7 cellular contexts compared by ENCODE assay signal in genomic region chr14:39183685-39184003, GRCh38. TPM values are rescaled to one million over a fixed set of nuclear protein-coding genes. Genes with fewer than 3 reads are reported as not detected.
A peak's percentile ranks its signal among the peaks of the same experiment; 100 is the strongest.
DNase-seq lines count a peak whose midpoint lies in the region; ATAC-seq, FAIRE-seq and TF ChIP-seq lines count a peak whose summit lies in the region.
"Not testable (repeated sequence)": the region's sequence is repeated elsewhere in the genome, so short reads cannot be mapped to it uniquely, and the experiment has no call there.

No MANE protein-coding gene starts in this region.

- H2AFZ ChIP-seq in HepG2 (ENCODE audit: low read length) = not testable (repeated sequence)

- not testable (repeated sequence) for TF ChIP-seq CTCF in HEK293 (tag by site-specific recombination; IDR thresholded peaks at IDR 0.05); VCaP (conservative IDR thresholded peaks at IDR 0.05); HepG2 (CRISPR knock-in tag; IDR thresholded peaks at IDR 0.05)

- TF ChIP-seq EP300 in HepG2 (IDR thresholded peaks at IDR 0.05; ENCODE audit: low read depth in 2 of 2, low read length in 2 of 2); HepG2 (CRISPR knock-in tag; IDR thresholded peaks at IDR 0.05; ENCODE audit: borderline replicate concordance): not testable (repeated sequence)

- H3K36me3 ChIP-seq in HEK293 (ENCODE audit: control insufficient read depth in 2 of 2, insufficient read depth in 1 of 2, low read length in 2 of 2) (peaks cover 58 to 59% of the 10 kb centered on the region in 2 experiments), SK-N-MC (ENCODE audit: insufficient read depth, low read length) (peaks cover 71% of the 10 kb centered on the region), HepG2 (replicated peaks in 1 of 2; ENCODE audit: control insufficient read depth in 1 of 2, insufficient read depth in 2 of 2, low read length in 2 of 2) (peaks cover 31 to 57% of the 10 kb centered on the region in 2 experiments)

- not testable (repeated sequence) for FAIRE-seq in GM12892 (lab: Jason Lieb, UNC); HepG2 (lab: Jason Lieb, UNC)

- not testable (repeated sequence) for H3K9ac ChIP-seq in SK-N-MC (ENCODE audit: insufficient read length); HepG2 (ENCODE audit: insufficient read depth, low read depth, low read length)

- intact Hi-C loops in HepG2 (cut with micrococcal nuclease; ENCODE audit: unreplicated experiment) = not testable (repeated sequence)

- H3K27me3 Mint-ChIP-seq in activated CD8-positive, alpha-beta T cell treated with anti-CD3 and anti-CD28 coated beads, Interleukin-2, amount 10 ng/mL, durations not matched to agents 7 days and 5 days (ENCODE audit: low read depth); central memory CD8-positive, alpha-beta T cell: not testable (repeated sequence)

- H3K4me1 Mint-ChIP-seq in activated CD8-positive, alpha-beta T cell treated with anti-CD3 and anti-CD28 coated beads, Interleukin-2, amount 10 ng/mL, durations not matched to agents 7 days and 5 days (ENCODE audit: low read depth) = peaks cover 18% of the 10 kb centered on the region
- peaks cover 22% of the 10 kb centered on the region for H3K4me1 Mint-ChIP-seq in central memory CD8-positive, alpha-beta T cell

- H3K36me3 Mint-ChIP-seq in activated CD8-positive, alpha-beta T cell treated with anti-CD3 and anti-CD28 coated beads, Interleukin-2, amount 10 ng/mL, durations not matched to agents 7 days and 5 days (ENCODE audit: low read depth) = peaks cover 48% of the 10 kb centered on the region
- peaks cover 41% of the 10 kb centered on the region for H3K36me3 Mint-ChIP-seq in central memory CD8-positive, alpha-beta T cell (ENCODE audit: insufficient read depth)

- 98% methylated on average over 5 of the region's 5 CpGs for WGBS in HepG2 (ENCODE audit: low lambda C conversion rate)

- H3K4me1 ChIP-seq in HEK293 (ENCODE audit: control insufficient read depth, insufficient read depth, low read length) = not testable (repeated sequence)
- H3K4me1 ChIP-seq in HepG2 (ENCODE audit: insufficient read depth, low read length) = peaks cover 39% of the 10 kb centered on the region

- H3K79me2 ChIP-seq in HepG2 (ENCODE audit: insufficient read depth, low read length) = not testable (repeated sequence)

- not testable (repeated sequence) for H3K27me3 ChIP-seq in HepG2 (ENCODE audit: control insufficient read depth in 1 of 2, insufficient read depth in 2 of 2, low read length in 2 of 2)

- H3K4me3 Mint-ChIP-seq in activated CD8-positive, alpha-beta T cell treated with anti-CD3 and anti-CD28 coated beads, Interleukin-2, amount 10 ng/mL, durations not matched to agents 7 days and 5 days; central memory CD8-positive, alpha-beta T cell: not testable (repeated sequence)

- BruUV-seq in HepG2 (replicated peaks; lab: Mats Ljungman, UMichigan) = not testable (repeated sequence)

- not testable (repeated sequence) for H3K4me2 ChIP-seq in HepG2 (ENCODE audit: low read depth, low read length)

- TF ChIP-seq RAD21 in HepG2 (CRISPR knock-in tag; IDR thresholded peaks at IDR 0.05) = not testable (repeated sequence)

- DNase-seq in GM12892 (ENCODE audit: insufficient read length); SK-N-MC (ENCODE audit: low read depth, low spot score); central memory CD8-positive, alpha-beta T cell (ENCODE audit: low spot score in 2 of 2); HepG2 (ENCODE audit: low spot score): not testable (repeated sequence)
- peak; percentile 4 for DNase-seq in activated CD8-positive, alpha-beta T cell treated with anti-CD3 and anti-CD28 coated beads, Interleukin-2, amount 10 ng/mL, durations not matched to agents 7 days and 5 days

- H3K27ac Mint-ChIP-seq in activated CD8-positive, alpha-beta T cell treated with anti-CD3 and anti-CD28 coated beads, Interleukin-2, amount 10 ng/mL, durations not matched to agents 7 days and 5 days = not testable (repeated sequence)
- H3K27ac Mint-ChIP-seq in central memory CD8-positive, alpha-beta T cell (ENCODE audit: low read depth) = peak overlapping the region; percentile 39

- TF ChIP-seq POLR2A in GM12892 (IDR thresholded peaks at IDR 0.05; ENCODE audit: low read depth, low read length) (peak; percentile 29; the same call in 1 of the 2 replicates), HepG2 (IDR thresholded peaks at IDR 0.05; ENCODE audit: insufficient read depth in 1 of 2, low read depth in 2 of 2, low read length in 2 of 2) (peak in 1 of 2 experiments; percentile 67; a peak in 2 of 4 replicates)

- not testable (repeated sequence) for H4K20me1 ChIP-seq in HepG2 (ENCODE audit: insufficient read depth, low read length)

- not testable (repeated sequence) for H3K4me3 ChIP-seq in HEK293 (ENCODE audit: low read depth, low read length); SK-N-MC; HepG2 (replicated peaks in 1 of 3; ENCODE audit: insufficient read depth in 1 of 3, low read depth in 2 of 3, low read length in 3 of 3)

- not testable (repeated sequence) for H3K9me3 Mint-ChIP-seq in activated CD8-positive, alpha-beta T cell treated with anti-CD3 and anti-CD28 coated beads, Interleukin-2, amount 10 ng/mL, durations not matched to agents 7 days and 5 days (ENCODE audit: insufficient read depth); central memory CD8-positive, alpha-beta T cell

- H3K27ac ChIP-seq in HEK293 (ENCODE audit: extremely low read depth, low read depth, low read length); HepG2 (ENCODE audit: extremely low read length, insufficient read depth, low read length): not testable (repeated sequence)
- peak overlapping the region; percentile 25; the same call in 1 of the 2 replicates for H3K27ac ChIP-seq in SK-N-MC
- peak overlapping the region; percentile 68 for H3K27ac ChIP-seq in VCaP

- in situ Hi-C loops in HepG2 (cut with HindIII; ENCODE audit: extremely low pct_ligation_motif_present, low pct_unique_long_range_greater_than_20kb) = not testable (repeated sequence)

- not testable (repeated sequence) for H3K9me3 ChIP-seq in HEK293 (ENCODE audit: control insufficient read depth, insufficient read depth, low read depth, low read length); SK-N-MC (ENCODE audit: low read depth, low read length); HepG2 (ENCODE audit: low read length)

- CTCF ChIA-PET in HEK293 (lab: Yijun Ruan, JAX); activated CD8-positive, alpha-beta T cell treated with anti-CD3 and anti-CD28 coated beads, Interleukin-2, amount 10 ng/mL, durations not matched to agents 7 days and 5 days (lab: Charles Lee); HepG2 (lab: Yijun Ruan, JAX; ENCODE audit: low intra/inter-chr PET ratio, low total read pairs): not testable (repeated sequence)

- POLR2A ChIA-PET in HEK293 (lab: Yijun Ruan, JAX); activated CD8-positive, alpha-beta T cell treated with anti-CD3 and anti-CD28 coated beads, Interleukin-2, amount 10 ng/mL, durations not matched to agents 7 days and 5 days (lab: Charles Lee): not testable (repeated sequence)
- POLR2A ChIA-PET in HepG2 (lab: Yijun Ruan, JAX) = interaction anchor here (1.0 to 9.0 kb wide), 5 partner anchors 8 to 83 kb away, joined by 3 to 99 read pairs (median 6); partner anchors contain the start of genes PNN and TRAPPC6B

- ATAC-seq in activated CD8-positive, alpha-beta T cell treated with anti-CD3 and anti-CD28 coated beads, Interleukin-2, amount 10 ng/mL, durations not matched to agents 7 days and 5 days; central memory CD8-positive, alpha-beta T cell (replicated peaks; ENCODE audit: extremely low read depth, poor library complexity, severe bottlenecking); HepG2: not testable (repeated sequence)

RNA-seq across cellular contexts. Expression of gene PNN, which starts 8.6 kb away (rescaled TPM):
- 91.3 TPM for polyA plus RNA-seq in GM12892 (2012; ENCODE audit: missing spikeins)
- 100 to 1,000 TPM in 1 of 2 experiments, 10 to 100 TPM in 1; 94.1 to 103 TPM for total RNA-seq in activated CD8-positive, alpha-beta T cell treated with anti-CD3 and anti-CD28 coated beads, Interleukin-2, amount 10 ng/mL, durations not matched to agents 7 days and 5 days
- 110 and 214 TPM in 2 replicates for total RNA-seq in HepG2 (2016; rRNA removed; fragmentation: Illumina TruSeq; extraction: Trizol)
- total RNA-seq in HepG2 (2016; cell fraction: cytosol; rRNA removed; fragmentation: Illumina TruSeq; extraction: Trizol; ENCODE audit: low read depth) = 47.1 and 48.8 TPM in 2 replicates
- total RNA-seq in HepG2 (2016; cell fraction: insoluble cytoplasmic fraction; rRNA removed; fragmentation: Illumina TruSeq; extraction: Trizol) = 105 and 215 TPM in 2 replicates
- 22.0 and 26.0 TPM in 2 replicates for total RNA-seq in HepG2 (2016; cell fraction: membrane; rRNA removed; fragmentation: Illumina TruSeq; extraction: Trizol)
- total RNA-seq in HepG2 (2016; cell fraction: nucleus; rRNA removed; fragmentation: Illumina TruSeq; extraction: Trizol) = 407 and 445 TPM in 2 replicates
- 58.0 and 58.6 TPM in 2 replicates for polyA plus RNA-seq in HepG2 (2011; rRNA removed)
- polyA plus RNA-seq in HepG2 (2011; cell fraction: cytosol; rRNA removed) = 22.1 and 29.7 TPM in 2 replicates
- 315 and 430 TPM in 2 replicates for polyA plus RNA-seq in HepG2 (2011; cell fraction: nucleus; rRNA removed)
- polyA plus RNA-seq in HepG2 (2012) = 184 and 252 TPM in 2 replicates
- polyA plus RNA-seq in HepG2 (2016; cell fraction: cytosol; fragmentation: Illumina TruSeq; extraction: Trizol; ENCODE audit: low read depth) = 4.4 and 5.0 TPM in 2 replicates
- 155 and 157 TPM in 2 replicates for polyA plus RNA-seq in HepG2 (2016; cell fraction: insoluble cytoplasmic fraction; fragmentation: Illumina TruSeq; extraction: Trizol; ENCODE audit: low read depth)
- 13.0 and 14.4 TPM in 2 replicates for polyA plus RNA-seq in HepG2 (2016; cell fraction: membrane; fragmentation: Illumina TruSeq; extraction: Trizol; ENCODE audit: low read depth)
- polyA plus RNA-seq in HepG2 (2016; cell fraction: nucleus; fragmentation: Illumina TruSeq; extraction: Trizol; ENCODE audit: insufficient read depth, low read depth) = 1,319 and 1,369 TPM in 2 replicates
- 19.2 and 20.9 TPM in 2 replicates for polyA minus RNA-seq in HepG2 (2011; rRNA and poly(A)+ RNA removed; ENCODE audit: low replicate concordance)
- 15.5 and 21.0 TPM in 2 replicates for polyA minus RNA-seq in HepG2 (2011; cell fraction: cytosol; rRNA and poly(A)+ RNA removed)
- 311 and 317 TPM in 2 replicates for polyA minus RNA-seq in HepG2 (2011; cell fraction: nucleus; rRNA and poly(A)+ RNA removed)

RNA-seq across cellular contexts. Expression of gene TRAPPC6B, which starts 13.5 kb away (rescaled TPM):
- 11.6 TPM for polyA plus RNA-seq in GM12892 (2012; ENCODE audit: missing spikeins)
- 10 to 100 TPM; 25.8 to 26.1 TPM for total RNA-seq in activated CD8-positive, alpha-beta T cell treated with anti-CD3 and anti-CD28 coated beads, Interleukin-2, amount 10 ng/mL, durations not matched to agents 7 days and 5 days
- 51.2 and 77.5 TPM in 2 replicates for total RNA-seq in HepG2 (2016; rRNA removed; fragmentation: Illumina TruSeq; extraction: Trizol)
- total RNA-seq in HepG2 (2016; cell fraction: cytosol; rRNA removed; fragmentation: Illumina TruSeq; extraction: Trizol; ENCODE audit: low read depth) = 9.2 and 9.8 TPM in 2 replicates
- total RNA-seq in HepG2 (2016; cell fraction: insoluble cytoplasmic fraction; rRNA removed; fragmentation: Illumina TruSeq; extraction: Trizol) = 48.6 and 74.0 TPM in 2 replicates
- 22.7 and 27.3 TPM in 2 replicates for total RNA-seq in HepG2 (2016; cell fraction: membrane; rRNA removed; fragmentation: Illumina TruSeq; extraction: Trizol)
- total RNA-seq in HepG2 (2016; cell fraction: nucleus; rRNA removed; fragmentation: Illumina TruSeq; extraction: Trizol) = 47.2 and 50.6 TPM in 2 replicates
- 29.8 and 34.3 TPM in 2 replicates for polyA plus RNA-seq in HepG2 (2011; rRNA removed)
- 19.3 and 27.7 TPM in 2 replicates for polyA plus RNA-seq in HepG2 (2011; cell fraction: cytosol; rRNA removed)
- polyA plus RNA-seq in HepG2 (2011; cell fraction: nucleus; rRNA removed) = 37.2 and 38.5 TPM in 2 replicates
- 35.0 and 40.6 TPM in 2 replicates for polyA plus RNA-seq in HepG2 (2012)
- polyA plus RNA-seq in HepG2 (2016; cell fraction: cytosol; fragmentation: Illumina TruSeq; extraction: Trizol; ENCODE audit: low read depth) = 3.4 and 3.5 TPM in 2 replicates
- polyA plus RNA-seq in HepG2 (2016; cell fraction: insoluble cytoplasmic fraction; fragmentation: Illumina TruSeq; extraction: Trizol; ENCODE audit: low read depth) = 65.3 and 70.4 TPM in 2 replicates
- 13.6 and 13.7 TPM in 2 replicates for polyA plus RNA-seq in HepG2 (2016; cell fraction: membrane; fragmentation: Illumina TruSeq; extraction: Trizol; ENCODE audit: low read depth)
- 67.7 and 73.9 TPM in 2 replicates for polyA plus RNA-seq in HepG2 (2016; cell fraction: nucleus; fragmentation: Illumina TruSeq; extraction: Trizol; ENCODE audit: insufficient read depth, low read depth)
- polyA minus RNA-seq in HepG2 (2011; rRNA and poly(A)+ RNA removed; ENCODE audit: low replicate concordance) = 12.1 and 22.6 TPM in 2 replicates
- 23.4 and 31.4 TPM in 2 replicates for polyA minus RNA-seq in HepG2 (2011; cell fraction: cytosol; rRNA and poly(A)+ RNA removed)
- polyA minus RNA-seq in HepG2 (2011; cell fraction: nucleus; rRNA and poly(A)+ RNA removed) = 55.9 and 62.2 TPM in 2 replicates

RNA-seq across cellular contexts. Expression of gene MIA2, which starts 50.1 kb away (rescaled TPM):
- polyA plus RNA-seq in GM12892 (2012; ENCODE audit: missing spikeins) = 10.5 TPM
- total RNA-seq in activated CD8-positive, alpha-beta T cell treated with anti-CD3 and anti-CD28 coated beads, Interleukin-2, amount 10 ng/mL, durations not matched to agents 7 days and 5 days = 10 to 100 TPM; 18.6 to 21.2 TPM
- 119 and 158 TPM in 2 replicates for total RNA-seq in HepG2 (2016; rRNA removed; fragmentation: Illumina TruSeq; extraction: Trizol)
- 154 and 169 TPM in 2 replicates for total RNA-seq in HepG2 (2016; cell fraction: cytosol; rRNA removed; fragmentation: Illumina TruSeq; extraction: Trizol; ENCODE audit: low read depth)
- total RNA-seq in HepG2 (2016; cell fraction: insoluble cytoplasmic fraction; rRNA removed; fragmentation: Illumina TruSeq; extraction: Trizol) = 111 and 161 TPM in 2 replicates
- 165 and 196 TPM in 2 replicates for total RNA-seq in HepG2 (2016; cell fraction: membrane; rRNA removed; fragmentation: Illumina TruSeq; extraction: Trizol)
- 192 and 219 TPM in 2 replicates for total RNA-seq in HepG2 (2016; cell fraction: nucleus; rRNA removed; fragmentation: Illumina TruSeq; extraction: Trizol)
- 131 and 134 TPM in 2 replicates for polyA plus RNA-seq in HepG2 (2011; rRNA removed)
- 57.1 and 79.7 TPM in 2 replicates for polyA plus RNA-seq in HepG2 (2011; cell fraction: cytosol; rRNA removed)
- 77.3 and 94.7 TPM in 2 replicates for polyA plus RNA-seq in HepG2 (2011; cell fraction: nucleus; rRNA removed)
- 103 and 118 TPM in 2 replicates for polyA plus RNA-seq in HepG2 (2012)
- 19.6 and 24.5 TPM in 2 replicates for polyA plus RNA-seq in HepG2 (2016; cell fraction: cytosol; fragmentation: Illumina TruSeq; extraction: Trizol; ENCODE audit: low read depth)
- polyA plus RNA-seq in HepG2 (2016; cell fraction: insoluble cytoplasmic fraction; fragmentation: Illumina TruSeq; extraction: Trizol; ENCODE audit: low read depth) = 95.4 and 102 TPM in 2 replicates
- polyA plus RNA-seq in HepG2 (2016; cell fraction: membrane; fragmentation: Illumina TruSeq; extraction: Trizol; ENCODE audit: low read depth) = 45.8 and 50.4 TPM in 2 replicates
- polyA plus RNA-seq in HepG2 (2016; cell fraction: nucleus; fragmentation: Illumina TruSeq; extraction: Trizol; ENCODE audit: insufficient read depth, low read depth) = 216 and 223 TPM in 2 replicates
- 24.3 and 71.9 TPM in 2 replicates for polyA minus RNA-seq in HepG2 (2011; rRNA and poly(A)+ RNA removed; ENCODE audit: low replicate concordance)
- polyA minus RNA-seq in HepG2 (2011; cell fraction: cytosol; rRNA and poly(A)+ RNA removed) = 59.9 and 69.8 TPM in 2 replicates
- polyA minus RNA-seq in HepG2 (2011; cell fraction: nucleus; rRNA and poly(A)+ RNA removed) = 211 and 242 TPM in 2 replicates
